ENCODE assay signal across 16 cellular contexts in genomic region chr2:241655516-241656189, GRCh38.
"Had no signal": no experiment of that assay in that cellular context is flagged by ENCODE, and none has a peak within 500 bp of the region (broad histone marks: within the 10 kb centered on the region; RNA-seq: fewer than 3 reads in every experiment).

No MANE protein-coding gene starts in this region.

- H3K27ac Mint-ChIP-seq: dendritic cell treated with granulocyte-macrophage colony-stimulating factor and Interleukin-4, amounts not matched to agents 40 ng/mL and 50 ng/mL, for 4 days; nephron had no signal

- H3K4me3 ChIP-seq: hepatocyte, psoas muscle, sigmoid colon had no signal

- H3K9me3 Mint-ChIP-seq: dendritic cell treated with granulocyte-macrophage colony-stimulating factor and Interleukin-4, amounts not matched to agents 40 ng/mL and 50 ng/mL, for 4 days; naive B cell; nephron had no signal

- H3K27me3 Mint-ChIP-seq: dendritic cell treated with granulocyte-macrophage colony-stimulating factor and Interleukin-4, amounts not matched to agents 40 ng/mL and 50 ng/mL, for 4 days; naive B cell had no signal

- ATAC-seq: foreskin keratinocyte, left colon, psoas muscle had no signal

- H3K4me3 Mint-ChIP-seq: dendritic cell treated with granulocyte-macrophage colony-stimulating factor and Interleukin-4, amounts not matched to agents 40 ng/mL and 50 ng/mL, for 4 days; nephron had no signal

- DNase-seq: cerebellar nuclear complex; erythroblast; foreskin keratinocyte; left colon; mammary epithelial cell; naive B cell; psoas muscle; retina; sigmoid colon; small intestine; stimulated activated CD4-positive, alpha-beta T cell treated with anti-CD3 and anti-CD28 coated beads, Interleukin-12 subunit alpha, Interleukin-12 subunit beta, amount 100 ng/mL, for 4 hours; stimulated activated naive CD4-positive, alpha-beta T cell; trophoblast cell had no signal

- H3K4me1 Mint-ChIP-seq: nephron had no signal

- H3K27me3 ChIP-seq: foreskin keratinocyte, hepatocyte, sigmoid colon had no signal

- H3K9me3 ChIP-seq: psoas muscle, sigmoid colon had no signal

- H3K4me1 ChIP-seq: foreskin keratinocyte, psoas muscle had no signal

- H3K27ac ChIP-seq: foreskin keratinocyte, hepatocyte, psoas muscle, sigmoid colon had no signal
